15 cellular contexts compared by ENCODE assay signal in genomic region chr9:82117025-82117424, GRCh38.
DNase-seq lines count a peak whose midpoint lies in the region; ATAC-seq lines count a peak whose summit lies in the region.
"Had no signal": no experiment of that assay in that cellular context is flagged by ENCODE, and none has a peak within 500 bp of the region (broad histone marks: within the 10 kb centered on the region; RNA-seq: fewer than 3 reads in every experiment).

No MANE protein-coding gene starts in this region.

- no peak overlapping the region for H4K91ac ChIP-seq in mesenchymal stem cell (ENCODE audit: low read length)

- no peak overlapping the region for H2BK5ac ChIP-seq in mesenchymal stem cell (ENCODE audit: low read depth, low read length, poor library complexity, severe bottlenecking)

- H2AFZ ChIP-seq in mesenchymal stem cell (ENCODE audit: low read depth, low read length) = peak overlapping the region; percentile 63

- H2BK120ac ChIP-seq in mesenchymal stem cell (ENCODE audit: low read depth, low read length) = no peak overlapping the region

- no peak overlapping the region for H2BK15ac ChIP-seq in mesenchymal stem cell (ENCODE audit: low read depth, poor library complexity, severe bottlenecking)

- no peak overlapping the region for H3K18ac ChIP-seq in mesenchymal stem cell (ENCODE audit: low read depth in 1 of 2, low read length in 2 of 2)

- no peak overlapping the region for H3K4me3 ChIP-seq in mesenchymal stem cell (ENCODE audit: insufficient read depth in 1 of 2, low read depth in 1 of 2, low read length in 2 of 2)
- H3K4me3 ChIP-seq: BLaER1, SK-N-MC, spleen, uterus had no signal

- H3K9me3 ChIP-seq in mesenchymal stem cell (ENCODE audit: control insufficient read depth, low read length) = no peaks in the 10 kb centered on the region
- H3K9me3 ChIP-seq: BLaER1, spleen, uterus had no signal

- H3K27ac ChIP-seq in mesenchymal stem cell (ENCODE audit: low read length, poor library complexity, severe bottlenecking) = no peak overlapping the region
- H3K27ac ChIP-seq: BLaER1, SK-N-MC, spleen had no signal

- DNase-seq in AG08395 (ENCODE audit: low spot score) (peak; percentile 39), NCI-H1092 treated with DMSO at 0.1 percent for 48 hours (lab: John Stamatoyannopoulos, UW) (peak; percentile 64), brain pericyte (ENCODE audit: low read depth, low spot score) (peak; percentile 18), mesenchymal stem cell (no peak), AG08396 (ENCODE audit: low spot score) (no peak), A172 (ENCODE audit: low spot score) (no peak)
- DNase-seq in stimulated activated CD4-positive, alpha-beta T cell treated with anti-CD3 and anti-CD28 coated beads, Interleukin-1b, Interleukin-23, amount 100 ng/mL, for 48 hours = no peak
- DNase-seq: activated B cell treated with CpG ODN at 0.5 μM for 24 hours, naive B cell, NCI-H774, spleen had no signal

- no peaks in the 10 kb centered on the region for H3K36me3 ChIP-seq in mesenchymal stem cell (ENCODE audit: control insufficient read depth in 1 of 2, insufficient read depth in 2 of 2, low read depth in 1 of 2, low read length in 2 of 2)
- H3K36me3 ChIP-seq: BLaER1, spleen, uterus had no signal

- no peak overlapping the region for H3K23ac ChIP-seq in mesenchymal stem cell (ENCODE audit: low read length in 2 of 2)

- H3K4me2 ChIP-seq in mesenchymal stem cell (ENCODE audit: low read length, poor library complexity, severe bottlenecking) = no peak overlapping the region
- H3K4me2 ChIP-seq: BLaER1 had no signal

- WGBS in mesenchymal stem cell = 85% methylated on average over 4 of the region's 6 CpGs

- no peak for ATAC-seq in GM21717 (IDR thresholded peaks at IDR 0.05; ENCODE audit: unreplicated experiment)

- no peaks in the 10 kb centered on the region for H3K79me1 ChIP-seq in mesenchymal stem cell (replicated peaks; ENCODE audit: low read length, poor library complexity, severe bottlenecking)

- H3K14ac ChIP-seq in mesenchymal stem cell (ENCODE audit: low read length in 2 of 2) = no peak overlapping the region

- H4K8ac ChIP-seq in mesenchymal stem cell (ENCODE audit: low read length) = no peak overlapping the region

- no peaks in the 10 kb centered on the region for H3K27me3 ChIP-seq in mesenchymal stem cell (ENCODE audit: control insufficient read depth in 1 of 2, insufficient read depth in 1 of 2, low read length in 2 of 2)
- H3K27me3 ChIP-seq: BLaER1, spleen, uterus had no signal

- peak overlapping the region; percentile 34 for H3K9ac ChIP-seq in mesenchymal stem cell (ENCODE audit: low read length)
- H3K9ac ChIP-seq: BLaER1 had no signal

- H2AK5ac ChIP-seq in mesenchymal stem cell (ENCODE audit: low read length, severe bottlenecking) = no peak overlapping the region

- H3K4ac ChIP-seq in mesenchymal stem cell (ENCODE audit: low read depth in 1 of 2, low read length in 2 of 2) = no peak overlapping the region

- no peaks in the 10 kb centered on the region for H3K4me1 ChIP-seq in mesenchymal stem cell (ENCODE audit: control insufficient read depth, insufficient read depth, low read depth, low read length)
- H3K4me1 ChIP-seq: BLaER1, spleen had no signal

- no peak overlapping the region for H2BK12ac ChIP-seq in mesenchymal stem cell (ENCODE audit: low read length in 2 of 2)

Comparison
In these comparisons a context has a peak if more than half of its experiments do, and no peak if none do; other contexts are left out.
1. DNase-seq: peak in AG08395 (single experiment), NCI-H1092 treated with DMSO at 0.1 percent for 48 hours (single experiment) and brain pericyte (single experiment); none in mesenchymal stem cell (single experiment), AG08396 (single experiment), stimulated activated CD4-positive, alpha-beta T cell treated with anti-CD3 and anti-CD28 coated beads, Interleukin-1b, Interleukin-23, amount 100 ng/mL, for 48 hours (single experiment) and A172 (single experiment).